Comparison of ENCODE assay signal across 24 cellular contexts in genomic region chr1:167159782-167160181, GRCh38.
DNase-seq lines count a peak whose midpoint lies in the region; ATAC-seq, FAIRE-seq and TF ChIP-seq lines count a peak whose summit lies in the region.
"Had no signal": no experiment of that assay in that cellular context is flagged by ENCODE, and none has a peak within 500 bp of the region (broad histone marks: within the 10 kb centered on the region; RNA-seq: fewer than 3 reads in every experiment).

No MANE protein-coding gene starts in this region.

- WGBS in K562 (ENCODE audit: insufficient coverage, low coverage, missing lambda C conversion rate) = 13% methylated on average over 5 of the region's 5 CpGs
- 92 to 94% methylated on average over 5 of the region's 5 CpGs for WGBS in endodermal cell (ENCODE audit: insufficient coverage in 1 of 2, insufficient read length in 1 of 2), 2 experiments

- intact Hi-C loops in HCT116 (cut with micrococcal nuclease) (no loop called here), K562 (cut with micrococcal nuclease) (no loop called here)

- CTCF ChIA-PET in HCT116 (lab: Charles Lee) (no interaction called here), K562 (lab: Yijun Ruan, JAX; ENCODE audit: low intra/inter-chr PET ratio) (no interaction called here)

- H3K9me3 ChIP-seq in HCT116 (ENCODE audit: control insufficient read depth in 1 of 2, insufficient read depth in 1 of 2, low read depth in 1 of 2, low read length in 2 of 2) (no peaks in the 10 kb centered on the region), Karpas-422 (ENCODE audit: low read length) (no peaks in the 10 kb centered on the region), K562 (replicated peaks; ENCODE audit: control insufficient read depth, insufficient read depth, low read depth, low read length) (no peaks in the 10 kb centered on the region), endodermal cell (ENCODE audit: control insufficient read depth, low read length) (peaks cover 18% of the 10 kb centered on the region), T-helper 17 cell (ENCODE audit: control insufficient read depth, low read length, poor library complexity, severe bottlenecking) (no peaks in the 10 kb centered on the region)
- H3K9me3 ChIP-seq: A549; BLaER1 treated with 17β-estradiol and CSF1 and Interleukin-3, amounts not matched to agents 10 nM and 100 nM had no signal

- TF ChIP-seq POLR2A in HCT116 (IDR thresholded peaks at IDR 0.05; ENCODE audit: borderline replicate concordance, extremely low read depth, insufficient read depth, insufficient read length) = no peak
- TF ChIP-seq POLR2A in K562 (conservative IDR thresholded peaks at IDR 0.05) = no peak

- H3K36me3 ChIP-seq in HCT116 (ENCODE audit: control insufficient read depth in 1 of 2, insufficient read depth in 2 of 2, low read length in 2 of 2) = no peaks in the 10 kb centered on the region
- no peaks in the 10 kb centered on the region for H3K36me3 ChIP-seq in Karpas-422 (ENCODE audit: insufficient read depth, low read length)
- H3K36me3 ChIP-seq in K562 (ENCODE audit: control insufficient read depth, insufficient read depth, low read length) = no peaks in the 10 kb centered on the region
- H3K36me3 ChIP-seq in endodermal cell (ENCODE audit: control insufficient read depth, insufficient read depth, low read length) = peaks cover 36% of the 10 kb centered on the region
- H3K36me3 ChIP-seq: BLaER1 treated with 17β-estradiol and CSF1 and Interleukin-3, amounts not matched to agents 10 nM and 100 nM had no signal

- in situ Hi-C loops in K562 (cut with MboI) = no loop called here

- POLR2A ChIA-PET in HCT116 (lab: Charles Lee) = interaction anchor here (0.9 kb wide), 1 partner anchor 61 kb away, joined by 3 read pairs; the partner anchor contains the start of gene POU2F1
- POLR2A ChIA-PET in K562 (lab: Yijun Ruan, JAX) = no interaction called here

- TF ChIP-seq CTCF in HCT116 (IDR thresholded peaks at IDR 0.05 in 2 of 3, conservative IDR thresholded peaks at IDR 0.05 in 1 of 3; ENCODE audit: borderline replicate concordance in 1 of 3, insufficient read depth in 1 of 3, low read depth in 2 of 3, low read length in 2 of 3) (no peak), K562 (IDR thresholded peaks at IDR 0.05 in 2 of 3, conservative IDR thresholded peaks at IDR 0.05 in 1 of 3; ENCODE audit: insufficient read depth in 2 of 3, low read depth in 1 of 3, low read length in 3 of 3) (no peak), endodermal cell (conservative IDR thresholded peaks at IDR 0.05) (no peak)

- no peaks in the 10 kb centered on the region for H3K27me3 ChIP-seq in HCT116 (ENCODE audit: insufficient read depth, low read length)
- H3K27me3 ChIP-seq in Karpas-422 (ENCODE audit: low read length) = no peaks in the 10 kb centered on the region
- H3K27me3 ChIP-seq in K562 (ENCODE audit: control insufficient read depth in 2 of 2, insufficient read depth in 2 of 2, low read length in 2 of 2) = peaks cover 4 to 17% of the 10 kb centered on the region in 2 experiments; a peak in 3 of 5 replicates
- no peaks in the 10 kb centered on the region for H3K27me3 ChIP-seq in endodermal cell (ENCODE audit: control insufficient read depth, insufficient read depth, low read length, poor library complexity, severe bottlenecking)
- H3K27me3 ChIP-seq: BLaER1 treated with 17β-estradiol and CSF1 and Interleukin-3, amounts not matched to agents 10 nM and 100 nM had no signal

- H4K20me1 ChIP-seq in HCT116 (ENCODE audit: insufficient read depth) = no peaks in the 10 kb centered on the region
- H4K20me1 ChIP-seq in Karpas-422 (ENCODE audit: insufficient read depth, low read depth, low read length) = no peaks in the 10 kb centered on the region
- no peaks in the 10 kb centered on the region for H4K20me1 ChIP-seq in K562 (replicated peaks; ENCODE audit: control insufficient read depth, insufficient read depth, low read length)
- H4K20me1 ChIP-seq: BLaER1 treated with 17β-estradiol and CSF1 and Interleukin-3, amounts not matched to agents 10 nM and 100 nM had no signal

- no peaks in the 10 kb centered on the region for H3K9me2 ChIP-seq in HCT116 (ENCODE audit: insufficient read depth)
- H3K9me2 ChIP-seq in Karpas-422 (replicated peaks; ENCODE audit: insufficient read depth, low read length) = no peaks in the 10 kb centered on the region

- H3K9ac ChIP-seq in HCT116 (ENCODE audit: low read length) (no peak overlapping the region), Karpas-422 (ENCODE audit: low read length) (no peak overlapping the region), K562 (ENCODE audit: insufficient read depth in 1 of 2, low read depth in 2 of 2, low read length in 2 of 2) (no peak overlapping the region), endodermal cell (ENCODE audit: extremely low read depth, low read length, poor library complexity, severe bottlenecking) (no peak overlapping the region)
- H3K9ac ChIP-seq: BLaER1 treated with 17β-estradiol and CSF1 and Interleukin-3, amounts not matched to agents 10 nM and 100 nM had no signal

- H3K79me2 ChIP-seq in HCT116 (ENCODE audit: insufficient read depth, low read length) (no peaks in the 10 kb centered on the region), Karpas-422 (ENCODE audit: low read length) (no peaks in the 10 kb centered on the region), K562 (ENCODE audit: control insufficient read depth, insufficient read depth, low read length) (no peaks in the 10 kb centered on the region)

- TF ChIP-seq EP300 in K562 (IDR thresholded peaks at IDR 0.05; ENCODE audit: low read length) = no peak

- H3K36me3 Mint-ChIP-seq in endodermal cell (ENCODE audit: low read depth) (peaks cover 25% of the 10 kb centered on the region), T-helper 17 cell (ENCODE audit: low read depth) (peaks cover 4% of the 10 kb centered on the region)
- H3K36me3 Mint-ChIP-seq: CD8-positive, alpha-beta T cell had no signal

- H3K4me3 ChIP-seq in HCT116 (replicated peaks in 1 of 2; ENCODE audit: low read depth in 1 of 2, low read length in 2 of 2) (no peak overlapping the region), Karpas-422 (ENCODE audit: low read length) (no peak overlapping the region), K562 (no peak overlapping the region), endodermal cell (ENCODE audit: low read length) (peak overlapping the region; percentile 30)
- H3K4me3 ChIP-seq: A549; BLaER1 treated with 17β-estradiol and CSF1 and Interleukin-3, amounts not matched to agents 10 nM and 100 nM had no signal

- H3K27me3 Mint-ChIP-seq in endodermal cell (ENCODE audit: insufficient read depth) = no peaks in the 10 kb centered on the region
- H3K27me3 Mint-ChIP-seq in T-helper 17 cell = peaks cover 51% of the 10 kb centered on the region

- H3K4me3 Mint-ChIP-seq in endodermal cell (no peak overlapping the region), T-helper 17 cell (no peak overlapping the region)
- H3K4me3 Mint-ChIP-seq: B cell; CD4-positive, alpha-beta T cell; CD8-positive, alpha-beta T cell had no signal

- H3K4me2 ChIP-seq in HCT116 (ENCODE audit: low read length) (no peak overlapping the region), Karpas-422 (ENCODE audit: low read depth, low read length, poor library complexity, severe bottlenecking) (no peak overlapping the region), K562 (ENCODE audit: insufficient read depth, low read length) (no peak overlapping the region)
- H3K4me2 ChIP-seq: A549; BLaER1 treated with 17β-estradiol and CSF1 and Interleukin-3, amounts not matched to agents 10 nM and 100 nM had no signal

- H3K9me1 ChIP-seq in K562 (ENCODE audit: control insufficient read depth, insufficient read depth, low read length) = peaks cover 3% of the 10 kb centered on the region

- TF ChIP-seq RAD21 in HCT116 (IDR thresholded peaks at IDR 0.05; ENCODE audit: low read depth) = no peak
- TF ChIP-seq RAD21 in K562 (CRISPR knock-in tag; conservative IDR thresholded peaks at IDR 0.05 in 1 of 2, IDR thresholded peaks at IDR 0.05 in 1 of 2) = no peak

- no peak overlapping the region for H2AFZ ChIP-seq in HCT116 (ENCODE audit: low read depth, low read length, poor library complexity, severe bottlenecking)
- H2AFZ ChIP-seq in Karpas-422 (ENCODE audit: low read length) = no peak overlapping the region
- no peak overlapping the region for H2AFZ ChIP-seq in K562 (ENCODE audit: low read depth, low read length)

- BruUV-seq in HCT116 (replicated peaks; lab: Mats Ljungman, UMichigan) (no TSS peak), K562 (replicated peaks; lab: Mats Ljungman, UMichigan) (no TSS peak)

- no peak overlapping the region for H3K27ac ChIP-seq in HCT116 (ENCODE audit: low read depth, low read length)
- no peak overlapping the region for H3K27ac ChIP-seq in Karpas-422 (ENCODE audit: low read length)
- H3K27ac ChIP-seq in K562 (ENCODE audit: extremely low read depth, low read depth, low read length) = no peak overlapping the region
- no peak overlapping the region for H3K27ac ChIP-seq in endodermal cell (ENCODE audit: low read depth, low read length)
- H3K27ac ChIP-seq: 22Rv1; A549; BLaER1 treated with 17β-estradiol and CSF1 and Interleukin-3, amounts not matched to agents 10 nM and 100 nM; C4-2B had no signal

- no peak for ATAC-seq in HCT116
- no peak for ATAC-seq in K562
- ATAC-seq in GM21526 (IDR thresholded peaks at IDR 0.05; ENCODE audit: low FRiP score, unreplicated experiment) = no peak
- ATAC-seq in T-helper 17 cell = no peak
- ATAC-seq: A549; CD8-positive, alpha-beta T cell had no signal

- RAD21 ChIA-PET in HCT116 (lab: Charles Lee; ENCODE audit: low non-redundant PET in 1 of 2, low total read pairs in 2 of 2, uncharacterized antibody in 2 of 2, unreplicated experiment in 2 of 2) = no interaction called here

- FAIRE-seq in K562 (lab: Jason Lieb, UNC) = no peak
- FAIRE-seq: A549, D721Med, G401.6, GM12891, GM18507 had no signal

- H3K4me1 Mint-ChIP-seq in endodermal cell (peaks cover 43% of the 10 kb centered on the region), T-helper 17 cell (peaks cover 7% of the 10 kb centered on the region)
- H3K4me1 Mint-ChIP-seq: B cell had no signal

- H3K4me1 ChIP-seq in HCT116 (ENCODE audit: control insufficient read depth in 1 of 2, insufficient read depth in 2 of 2, low read length in 2 of 2) (peaks cover 20 to 36% of the 10 kb centered on the region in 2 experiments), Karpas-422 (ENCODE audit: low read length) (no peaks in the 10 kb centered on the region), K562 (replicated peaks in 1 of 2; ENCODE audit: control insufficient read depth in 2 of 2, insufficient read depth in 2 of 2, low read length in 2 of 2) (peaks cover 0 to 12% of the 10 kb centered on the region in 2 experiments; a peak in 3 of 5 replicates), endodermal cell (ENCODE audit: control insufficient read depth, insufficient read depth, low read length) (peaks cover 9% of the 10 kb centered on the region)
- H3K4me1 ChIP-seq: A549 had no signal

- DNase-seq in HCT116 (ENCODE audit: low read depth, low spot score) (no peak), Karpas-422 (peak; percentile 17), K562 (ENCODE audit: extremely low read depth in 1 of 4, low spot score in 3 of 4) (no peak), endodermal cell (no peak), SK-N-DZ (ENCODE audit: low spot score) (no peak), T-helper 17 cell (no peak)
- no peak for DNase-seq in stimulated activated CD4-positive, alpha-beta T cell treated with anti-CD3 and anti-CD28 coated beads, Interleukin-4, amount 100 ng/mL, for 4 hours
- DNase-seq: AML-193; Caco-2; Calu3; CD4-positive, alpha-beta T cell; CD8-positive, alpha-beta T cell; DMS79 treated with DMSO at 0.1 percent for 48 hours; GF-D8 had no signal

- peaks cover 9% of the 10 kb centered on the region for H3K9me3 Mint-ChIP-seq in endodermal cell
- H3K9me3 Mint-ChIP-seq: CD4-positive, alpha-beta T cell; CD8-positive, alpha-beta T cell had no signal

- H3K27ac Mint-ChIP-seq in endodermal cell (peak overlapping the region; percentile 35), T-helper 17 cell (no peak overlapping the region)
- H3K27ac Mint-ChIP-seq: B cell; CD4-positive, alpha-beta T cell; CD8-positive, alpha-beta T cell had no signal

Comparison
In these comparisons a context has a peak if more than half of its experiments do, and no peak if none do; other contexts are left out.
1. Of the 22 proteins assayed by ChIP-seq in both K562 and HCT116: peak only in K562: none; only in HCT116: CBX3; in both: none; in neither: 21.